In genomic region chr20:44399446-44399845, GRCh38 we compare ENCODE assay signal across 29 cellular contexts. TPM values are rescaled to one million over a fixed set of nuclear protein-coding genes. Genes with fewer than 3 reads are reported as not detected.
"Had no signal": no experiment of that assay in that cellular context is flagged by ENCODE, and none has a peak within 500 bp of the region (broad histone marks: within the 10 kb centered on the region; RNA-seq: fewer than 3 reads in every experiment).

No MANE protein-coding gene starts in this region.

- FAIRE-seq: TTC549 had no signal

- ATAC-seq: activated CD4-positive, alpha-beta T cell treated with anti-CD3 and anti-CD28 coated beads for 36 hours; activated T-helper 17 cell treated with anti-CD3 and anti-CD28 coated beads, Interleukin-2, amount 50 U/mL, for 72 hours; T-cell had no signal

- H3K9ac ChIP-seq: KMS-11 had no signal

- DNase-seq: activated CD4-positive, alpha-beta memory T cell treated with anti-CD3 and anti-CD28 coated beads, Interleukin-2, amount 10 ng/mL, durations not matched to agents 7 days and 5 days; activated CD4-positive, alpha-beta T cell treated with anti-CD3 and anti-CD28 coated beads for 36 hours; activated CD4-positive, alpha-beta T cell treated with anti-CD3 and anti-CD28 coated beads, Interleukin-2, amount 50 U/mL, for 1 hour; activated gamma-delta T cell treated with Interleukin-2 at 50 U/mL for 16 hours; activated naive CD4-positive, alpha-beta T cell treated with anti-CD3 and anti-CD28 coated beads, Interleukin-2, amount 10 ng/mL, durations not matched to agents 7 days and 5 days; activated naive CD8-positive, alpha-beta T cell treated with anti-CD3 and anti-CD28 coated beads for 36 hours; activated T-cell treated with anti-CD3 and anti-CD28 coated beads for 4 hours; activated T-cell treated with anti-CD3 and anti-CD28 coated beads, Interleukin-2, amount 50 U/mL, for 48 hours; brain microvascular endothelial cell; NCI-H1092; NCI-H1417; NCI-H1694; NCI-H2029; NCI-H345; NCI-H510A; NCI-H526 treated with DMSO at 0.1 percent for 48 hours; NCI-H82; T-cell; T-helper 2 cell; T1000 had no signal

- H3K4me2 ChIP-seq: KMS-11 had no signal

- H3K36me3 ChIP-seq: brain microvascular endothelial cell, cardiac muscle cell had no signal

- H3K4me3 ChIP-seq: cardiac muscle cell, SK-N-MC had no signal

- H3K27ac ChIP-seq: brain microvascular endothelial cell, cardiac muscle cell, KMS-11, SK-N-MC had no signal

- H3K27me3 ChIP-seq: brain microvascular endothelial cell, cardiac muscle cell had no signal

RNA-seq across cellular contexts. Expression of gene HNF4A, which starts 43.9 kb away (rescaled TPM):
- total RNA-seq: activated CD4-positive, alpha-beta memory T cell treated with anti-CD3 and anti-CD28 coated beads, Interleukin-2, amount 10 ng/mL, durations not matched to agents 7 days and 5 days; activated CD4-positive, alpha-beta T cell treated with anti-CD3 and anti-CD28 coated beads for 36 hours; activated CD8-positive, alpha-beta memory T cell treated with anti-CD3 and anti-CD28 coated beads for 36 hours; activated naive CD8-positive, alpha-beta T cell treated with anti-CD3 and anti-CD28 coated beads for 36 hours; activated T-helper 17 cell treated with anti-CD3 and anti-CD28 coated beads, Interleukin-2, amount 50 U/mL, for 72 hours; MCF 10A; OCI-LY7; RPMI7951 had no signal
- polyA plus RNA-seq: cardiac muscle cell had no signal
